Comparison of ENCODE assay signal across 1 cellular context in the genomic region with DNA sequence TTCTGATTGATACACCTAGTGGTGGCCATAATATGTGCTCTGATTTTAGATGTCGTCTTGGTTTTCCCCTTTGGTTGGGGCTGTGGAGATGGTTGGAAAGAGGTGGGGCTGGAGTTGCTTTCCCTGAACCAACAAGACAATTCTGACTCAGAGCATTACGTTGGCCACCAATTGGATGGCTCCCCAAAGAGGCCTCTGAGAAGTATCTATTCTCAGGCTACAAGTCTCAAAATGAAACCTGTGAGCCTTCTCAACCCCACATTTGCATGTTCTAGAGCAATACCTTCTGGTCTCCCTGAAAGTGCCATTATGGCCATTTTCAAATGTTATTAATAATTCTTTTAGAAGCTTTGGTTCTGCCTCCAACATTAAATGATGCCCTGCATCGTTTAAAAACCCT.
A peak's percentile ranks its signal among the peaks of the same experiment; 100 is the strongest.
TF ChIP-seq lines count a peak whose summit lies in the region.

No MANE protein-coding gene starts in this region.

TF ChIP-seq in GM12878, 131 proteins besides CTCF, POLR2A, EP300 and RAD21 (continued from another document and continues in another):
- TF ChIP-seq, protein P1, sequence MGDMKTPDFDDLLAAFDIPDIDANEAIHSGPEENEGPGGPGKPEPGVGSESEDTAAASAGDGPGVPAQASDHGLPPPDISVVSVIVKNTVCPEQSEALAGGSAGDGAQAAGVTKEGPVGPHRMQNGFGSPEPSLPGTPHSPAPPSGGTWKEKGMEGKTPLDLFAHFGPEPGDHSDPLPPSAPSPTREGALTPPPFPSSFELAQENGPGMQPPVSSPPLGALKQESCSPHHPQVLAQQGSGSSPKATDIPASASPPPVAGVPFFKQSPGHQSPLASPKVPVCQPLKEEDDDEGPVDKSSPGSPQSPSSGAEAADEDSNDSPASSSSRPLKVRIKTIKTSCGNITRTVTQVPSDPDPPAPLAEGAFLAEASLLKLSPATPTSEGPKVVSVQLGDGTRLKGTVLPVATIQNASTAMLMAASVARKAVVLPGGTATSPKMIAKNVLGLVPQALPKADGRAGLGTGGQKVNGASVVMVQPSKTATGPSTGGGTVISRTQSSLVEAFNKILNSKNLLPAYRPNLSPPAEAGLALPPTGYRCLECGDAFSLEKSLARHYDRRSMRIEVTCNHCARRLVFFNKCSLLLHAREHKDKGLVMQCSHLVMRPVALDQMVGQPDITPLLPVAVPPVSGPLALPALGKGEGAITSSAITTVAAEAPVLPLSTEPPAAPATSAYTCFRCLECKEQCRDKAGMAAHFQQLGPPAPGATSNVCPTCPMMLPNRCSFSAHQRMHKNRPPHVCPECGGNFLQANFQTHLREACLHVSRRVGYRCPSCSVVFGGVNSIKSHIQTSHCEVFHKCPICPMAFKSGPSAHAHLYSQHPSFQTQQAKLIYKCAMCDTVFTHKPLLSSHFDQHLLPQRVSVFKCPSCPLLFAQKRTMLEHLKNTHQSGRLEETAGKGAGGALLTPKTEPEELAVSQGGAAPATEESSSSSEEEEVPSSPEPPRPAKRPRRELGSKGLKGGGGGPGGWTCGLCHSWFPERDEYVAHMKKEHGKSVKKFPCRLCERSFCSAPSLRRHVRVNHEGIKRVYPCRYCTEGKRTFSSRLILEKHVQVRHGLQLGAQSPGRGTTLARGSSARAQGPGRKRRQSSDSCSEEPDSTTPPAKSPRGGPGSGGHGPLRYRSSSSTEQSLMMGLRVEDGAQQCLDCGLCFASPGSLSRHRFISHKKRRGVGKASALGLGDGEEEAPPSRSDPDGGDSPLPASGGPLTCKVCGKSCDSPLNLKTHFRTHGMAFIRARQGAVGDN (IDR thresholded peaks at IDR 0.05): 0 out of 2 replicates have a peak, but pooled peaks have one; percentile 18
- TF ChIP-seq SMARCA5 (IDR thresholded peaks at IDR 0.05) (no peak), HDAC2 (IDR thresholded peaks at IDR 0.05) (no peak), CBX3 (IDR thresholded peaks at IDR 0.05; ENCODE audit: borderline replicate concordance, low read depth) (no peak), CEBPB (IDR thresholded peaks at IDR 0.05; ENCODE audit: borderline replicate concordance in 1 of 2, low read depth in 2 of 2, low read length in 2 of 2) (0 out of 4 replicates have a peak, but pooled peaks of 1 of the 2 experiments have one; percentile 53), ETV6 (conservative IDR thresholded peaks at IDR 0.05 in 1 of 2, IDR thresholded peaks at IDR 0.05 in 1 of 2; ENCODE audit: borderline replicate concordance in 1 of 2, low read depth in 1 of 2) (no peak), RELA (IDR thresholded peaks at IDR 0.05; ENCODE audit: borderline replicate concordance, partially characterized antibody) (no peak), SIN3A (IDR thresholded peaks at IDR 0.05; ENCODE audit: low read depth, low read length) (no peak), MXI1 (IDR thresholded peaks at IDR 0.05; ENCODE audit: low read depth, low read length) (no peak)
- TF ChIP-seq, protein P2, sequence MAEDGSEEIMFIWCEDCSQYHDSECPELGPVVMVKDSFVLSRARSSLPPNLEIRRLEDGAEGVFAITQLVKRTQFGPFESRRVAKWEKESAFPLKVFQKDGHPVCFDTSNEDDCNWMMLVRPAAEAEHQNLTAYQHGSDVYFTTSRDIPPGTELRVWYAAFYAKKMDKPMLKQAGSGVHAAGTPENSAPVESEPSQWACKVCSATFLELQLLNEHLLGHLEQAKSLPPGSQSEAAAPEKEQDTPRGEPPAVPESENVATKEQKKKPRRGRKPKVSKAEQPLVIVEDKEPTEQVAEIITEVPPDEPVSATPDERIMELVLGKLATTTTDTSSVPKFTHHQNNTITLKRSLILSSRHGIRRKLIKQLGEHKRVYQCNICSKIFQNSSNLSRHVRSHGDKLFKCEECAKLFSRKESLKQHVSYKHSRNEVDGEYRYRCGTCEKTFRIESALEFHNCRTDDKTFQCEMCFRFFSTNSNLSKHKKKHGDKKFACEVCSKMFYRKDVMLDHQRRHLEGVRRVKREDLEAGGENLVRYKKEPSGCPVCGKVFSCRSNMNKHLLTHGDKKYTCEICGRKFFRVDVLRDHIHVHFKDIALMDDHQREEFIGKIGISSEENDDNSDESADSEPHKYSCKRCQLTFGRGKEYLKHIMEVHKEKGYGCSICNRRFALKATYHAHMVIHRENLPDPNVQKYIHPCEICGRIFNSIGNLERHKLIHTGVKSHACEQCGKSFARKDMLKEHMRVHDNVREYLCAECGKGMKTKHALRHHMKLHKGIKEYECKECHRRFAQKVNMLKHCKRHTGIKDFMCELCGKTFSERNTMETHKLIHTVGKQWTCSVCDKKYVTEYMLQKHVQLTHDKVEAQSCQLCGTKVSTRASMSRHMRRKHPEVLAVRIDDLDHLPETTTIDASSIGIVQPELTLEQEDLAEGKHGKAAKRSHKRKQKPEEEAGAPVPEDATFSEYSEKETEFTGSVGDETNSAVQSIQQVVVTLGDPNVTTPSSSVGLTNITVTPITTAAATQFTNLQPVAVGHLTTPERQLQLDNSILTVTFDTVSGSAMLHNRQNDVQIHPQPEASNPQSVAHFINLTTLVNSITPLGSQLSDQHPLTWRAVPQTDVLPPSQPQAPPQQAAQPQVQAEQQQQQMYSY (CRISPR knock-in tag; IDR thresholded peaks at IDR 0.05): no peak
- TF ChIP-seq, protein P3, sequence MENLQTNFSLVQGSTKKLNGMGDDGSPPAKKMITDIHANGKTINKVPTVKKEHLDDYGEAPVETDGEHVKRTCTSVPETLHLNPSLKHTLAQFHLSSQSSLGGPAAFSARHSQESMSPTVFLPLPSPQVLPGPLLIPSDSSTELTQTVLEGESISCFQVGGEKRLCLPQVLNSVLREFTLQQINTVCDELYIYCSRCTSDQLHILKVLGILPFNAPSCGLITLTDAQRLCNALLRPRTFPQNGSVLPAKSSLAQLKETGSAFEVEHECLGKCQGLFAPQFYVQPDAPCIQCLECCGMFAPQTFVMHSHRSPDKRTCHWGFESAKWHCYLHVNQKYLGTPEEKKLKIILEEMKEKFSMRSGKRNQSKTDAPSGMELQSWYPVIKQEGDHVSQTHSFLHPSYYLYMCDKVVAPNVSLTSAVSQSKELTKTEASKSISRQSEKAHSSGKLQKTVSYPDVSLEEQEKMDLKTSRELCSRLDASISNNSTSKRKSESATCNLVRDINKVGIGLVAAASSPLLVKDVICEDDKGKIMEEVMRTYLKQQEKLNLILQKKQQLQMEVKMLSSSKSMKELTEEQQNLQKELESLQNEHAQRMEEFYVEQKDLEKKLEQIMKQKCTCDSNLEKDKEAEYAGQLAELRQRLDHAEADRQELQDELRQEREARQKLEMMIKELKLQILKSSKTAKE (IDR thresholded peaks at IDR 0.05; ENCODE audit: low read depth, poor library complexity, severe bottlenecking): peak; percentile 82
- TF ChIP-seq, protein P4, sequence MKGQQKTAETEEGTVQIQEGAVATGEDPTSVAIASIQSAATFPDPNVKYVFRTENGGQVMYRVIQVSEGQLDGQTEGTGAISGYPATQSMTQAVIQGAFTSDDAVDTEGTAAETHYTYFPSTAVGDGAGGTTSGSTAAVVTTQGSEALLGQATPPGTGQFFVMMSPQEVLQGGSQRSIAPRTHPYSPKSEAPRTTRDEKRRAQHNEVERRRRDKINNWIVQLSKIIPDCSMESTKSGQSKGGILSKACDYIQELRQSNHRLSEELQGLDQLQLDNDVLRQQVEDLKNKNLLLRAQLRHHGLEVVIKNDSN (IDR thresholded peaks at IDR 0.05; ENCODE audit: borderline replicate concordance, extremely low read length, insufficient read depth, low read depth, low read length): no peak
- TF ChIP-seq, protein P5, sequence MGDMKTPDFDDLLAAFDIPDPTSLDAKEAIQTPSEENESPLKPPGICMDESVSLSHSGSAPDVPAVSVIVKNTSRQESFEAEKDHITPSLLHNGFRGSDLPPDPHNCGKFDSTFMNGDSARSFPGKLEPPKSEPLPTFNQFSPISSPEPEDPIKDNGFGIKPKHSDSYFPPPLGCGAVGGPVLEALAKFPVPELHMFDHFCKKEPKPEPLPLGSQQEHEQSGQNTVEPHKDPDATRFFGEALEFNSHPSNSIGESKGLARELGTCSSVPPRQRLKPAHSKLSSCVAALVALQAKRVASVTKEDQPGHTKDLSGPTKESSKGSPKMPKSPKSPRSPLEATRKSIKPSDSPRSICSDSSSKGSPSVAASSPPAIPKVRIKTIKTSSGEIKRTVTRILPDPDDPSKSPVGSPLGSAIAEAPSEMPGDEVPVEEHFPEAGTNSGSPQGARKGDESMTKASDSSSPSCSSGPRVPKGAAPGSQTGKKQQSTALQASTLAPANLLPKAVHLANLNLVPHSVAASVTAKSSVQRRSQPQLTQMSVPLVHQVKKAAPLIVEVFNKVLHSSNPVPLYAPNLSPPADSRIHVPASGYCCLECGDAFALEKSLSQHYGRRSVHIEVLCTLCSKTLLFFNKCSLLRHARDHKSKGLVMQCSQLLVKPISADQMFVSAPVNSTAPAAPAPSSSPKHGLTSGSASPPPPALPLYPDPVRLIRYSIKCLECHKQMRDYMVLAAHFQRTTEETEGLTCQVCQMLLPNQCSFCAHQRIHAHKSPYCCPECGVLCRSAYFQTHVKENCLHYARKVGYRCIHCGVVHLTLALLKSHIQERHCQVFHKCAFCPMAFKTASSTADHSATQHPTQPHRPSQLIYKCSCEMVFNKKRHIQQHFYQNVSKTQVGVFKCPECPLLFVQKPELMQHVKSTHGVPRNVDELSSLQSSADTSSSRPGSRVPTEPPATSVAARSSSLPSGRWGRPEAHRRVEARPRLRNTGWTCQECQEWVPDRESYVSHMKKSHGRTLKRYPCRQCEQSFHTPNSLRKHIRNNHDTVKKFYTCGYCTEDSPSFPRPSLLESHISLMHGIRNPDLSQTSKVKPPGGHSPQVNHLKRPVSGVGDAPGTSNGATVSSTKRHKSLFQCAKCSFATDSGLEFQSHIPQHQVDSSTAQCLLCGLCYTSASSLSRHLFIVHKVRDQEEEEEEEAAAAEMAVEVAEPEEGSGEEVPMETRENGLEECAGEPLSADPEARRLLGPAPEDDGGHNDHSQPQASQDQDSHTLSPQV (IDR thresholded peaks at IDR 0.05): no peak
- TF ChIP-seq, protein P6, sequence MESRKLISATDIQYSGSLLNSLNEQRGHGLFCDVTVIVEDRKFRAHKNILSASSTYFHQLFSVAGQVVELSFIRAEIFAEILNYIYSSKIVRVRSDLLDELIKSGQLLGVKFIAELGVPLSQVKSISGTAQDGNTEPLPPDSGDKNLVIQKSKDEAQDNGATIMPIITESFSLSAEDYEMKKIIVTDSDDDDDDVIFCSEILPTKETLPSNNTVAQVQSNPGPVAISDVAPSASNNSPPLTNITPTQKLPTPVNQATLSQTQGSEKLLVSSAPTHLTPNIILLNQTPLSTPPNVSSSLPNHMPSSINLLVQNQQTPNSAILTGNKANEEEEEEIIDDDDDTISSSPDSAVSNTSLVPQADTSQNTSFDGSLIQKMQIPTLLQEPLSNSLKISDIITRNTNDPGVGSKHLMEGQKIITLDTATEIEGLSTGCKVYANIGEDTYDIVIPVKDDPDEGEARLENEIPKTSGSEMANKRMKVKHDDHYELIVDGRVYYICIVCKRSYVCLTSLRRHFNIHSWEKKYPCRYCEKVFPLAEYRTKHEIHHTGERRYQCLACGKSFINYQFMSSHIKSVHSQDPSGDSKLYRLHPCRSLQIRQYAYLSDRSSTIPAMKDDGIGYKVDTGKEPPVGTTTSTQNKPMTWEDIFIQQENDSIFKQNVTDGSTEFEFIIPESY (IDR thresholded peaks at IDR 0.05): no peak
- TF ChIP-seq, protein P7, sequence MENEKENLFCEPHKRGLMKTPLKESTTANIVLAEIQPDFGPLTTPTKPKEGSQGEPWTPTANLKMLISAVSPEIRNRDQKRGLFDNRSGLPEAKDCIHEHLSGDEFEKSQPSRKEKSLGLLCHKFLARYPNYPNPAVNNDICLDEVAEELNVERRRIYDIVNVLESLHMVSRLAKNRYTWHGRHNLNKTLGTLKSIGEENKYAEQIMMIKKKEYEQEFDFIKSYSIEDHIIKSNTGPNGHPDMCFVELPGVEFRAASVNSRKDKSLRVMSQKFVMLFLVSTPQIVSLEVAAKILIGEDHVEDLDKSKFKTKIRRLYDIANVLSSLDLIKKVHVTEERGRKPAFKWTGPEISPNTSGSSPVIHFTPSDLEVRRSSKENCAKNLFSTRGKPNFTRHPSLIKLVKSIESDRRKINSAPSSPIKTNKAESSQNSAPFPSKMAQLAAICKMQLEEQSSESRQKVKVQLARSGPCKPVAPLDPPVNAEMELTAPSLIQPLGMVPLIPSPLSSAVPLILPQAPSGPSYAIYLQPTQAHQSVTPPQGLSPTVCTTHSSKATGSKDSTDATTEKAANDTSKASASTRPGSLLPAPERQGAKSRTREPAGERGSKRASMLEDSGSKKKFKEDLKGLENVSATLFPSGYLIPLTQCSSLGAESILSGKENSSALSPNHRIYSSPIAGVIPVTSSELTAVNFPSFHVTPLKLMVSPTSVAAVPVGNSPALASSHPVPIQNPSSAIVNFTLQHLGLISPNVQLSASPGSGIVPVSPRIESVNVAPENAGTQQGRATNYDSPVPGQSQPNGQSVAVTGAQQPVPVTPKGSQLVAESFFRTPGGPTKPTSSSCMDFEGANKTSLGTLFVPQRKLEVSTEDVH (IDR thresholded peaks at IDR 0.05; ENCODE audit: low read depth, partially characterized antibody): no peak
- TF ChIP-seq, protein P8, sequence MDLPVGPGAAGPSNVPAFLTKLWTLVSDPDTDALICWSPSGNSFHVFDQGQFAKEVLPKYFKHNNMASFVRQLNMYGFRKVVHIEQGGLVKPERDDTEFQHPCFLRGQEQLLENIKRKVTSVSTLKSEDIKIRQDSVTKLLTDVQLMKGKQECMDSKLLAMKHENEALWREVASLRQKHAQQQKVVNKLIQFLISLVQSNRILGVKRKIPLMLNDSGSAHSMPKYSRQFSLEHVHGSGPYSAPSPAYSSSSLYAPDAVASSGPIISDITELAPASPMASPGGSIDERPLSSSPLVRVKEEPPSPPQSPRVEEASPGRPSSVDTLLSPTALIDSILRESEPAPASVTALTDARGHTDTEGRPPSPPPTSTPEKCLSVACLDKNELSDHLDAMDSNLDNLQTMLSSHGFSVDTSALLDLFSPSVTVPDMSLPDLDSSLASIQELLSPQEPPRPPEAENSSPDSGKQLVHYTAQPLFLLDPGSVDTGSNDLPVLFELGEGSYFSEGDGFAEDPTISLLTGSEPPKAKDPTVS (IDR thresholded peaks at IDR 0.05; ENCODE audit: low read depth, low read length): no peak
